Comparison of ENCODE assay signal across 1 cellular context in genomic region chrX:21658746-21659145, GRCh38.
TF ChIP-seq lines count a peak whose summit lies in the region.

No MANE protein-coding gene starts in this region.

TF ChIP-seq in WTC11, 78 proteins besides CTCF, POLR2A, EP300 and RAD21 (continued from another document):
- no peak for TF ChIP-seq ARID4B (CRISPR knock-in tag; IDR thresholded peaks at IDR 0.05; ENCODE audit: borderline replicate concordance)
- no peak for TF ChIP-seq E2F1 (CRISPR knock-in tag; IDR thresholded peaks at IDR 0.05)
- TF ChIP-seq ELF4 (CRISPR knock-in tag; IDR thresholded peaks at IDR 0.05; ENCODE audit: low read depth): no peak
- TF ChIP-seq SOX15 (CRISPR knock-in tag; IDR thresholded peaks at IDR 0.05): no peak
- no peak for TF ChIP-seq RORB (CRISPR knock-in tag; IDR thresholded peaks at IDR 0.05)
- TF ChIP-seq, protein P1, sequence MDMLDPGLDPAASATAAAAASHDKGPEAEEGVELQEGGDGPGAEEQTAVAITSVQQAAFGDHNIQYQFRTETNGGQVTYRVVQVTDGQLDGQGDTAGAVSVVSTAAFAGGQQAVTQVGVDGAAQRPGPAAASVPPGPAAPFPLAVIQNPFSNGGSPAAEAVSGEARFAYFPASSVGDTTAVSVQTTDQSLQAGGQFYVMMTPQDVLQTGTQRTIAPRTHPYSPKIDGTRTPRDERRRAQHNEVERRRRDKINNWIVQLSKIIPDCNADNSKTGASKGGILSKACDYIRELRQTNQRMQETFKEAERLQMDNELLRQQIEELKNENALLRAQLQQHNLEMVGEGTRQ (CRISPR knock-in tag; IDR thresholded peaks at IDR 0.05): no peak
- TF ChIP-seq, protein P2, sequence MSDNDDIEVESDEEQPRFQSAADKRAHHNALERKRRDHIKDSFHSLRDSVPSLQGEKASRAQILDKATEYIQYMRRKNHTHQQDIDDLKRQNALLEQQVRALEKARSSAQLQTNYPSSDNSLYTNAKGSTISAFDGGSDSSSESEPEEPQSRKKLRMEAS (CRISPR knock-in tag; IDR thresholded peaks at IDR 0.05): no peak
- TF ChIP-seq AFF4 (CRISPR knock-in tag; IDR thresholded peaks at IDR 0.05; ENCODE audit: borderline replicate concordance): no peak
- TF ChIP-seq, protein P3, sequence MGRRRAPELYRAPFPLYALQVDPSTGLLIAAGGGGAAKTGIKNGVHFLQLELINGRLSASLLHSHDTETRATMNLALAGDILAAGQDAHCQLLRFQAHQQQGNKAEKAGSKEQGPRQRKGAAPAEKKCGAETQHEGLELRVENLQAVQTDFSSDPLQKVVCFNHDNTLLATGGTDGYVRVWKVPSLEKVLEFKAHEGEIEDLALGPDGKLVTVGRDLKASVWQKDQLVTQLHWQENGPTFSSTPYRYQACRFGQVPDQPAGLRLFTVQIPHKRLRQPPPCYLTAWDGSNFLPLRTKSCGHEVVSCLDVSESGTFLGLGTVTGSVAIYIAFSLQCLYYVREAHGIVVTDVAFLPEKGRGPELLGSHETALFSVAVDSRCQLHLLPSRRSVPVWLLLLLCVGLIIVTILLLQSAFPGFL (CRISPR knock-in tag; IDR thresholded peaks at IDR 0.05; ENCODE audit: borderline replicate concordance): no peak
- no peak for TF ChIP-seq GABPB1 (CRISPR knock-in tag; IDR thresholded peaks at IDR 0.05)
TF ChIP-seq in WTC11: peak in this region for 0.
